ENCODE assay signal across 10 cellular contexts in genomic region chr13:100131863-100132574, GRCh38. TPM values are rescaled to one million over a fixed set of nuclear protein-coding genes. Genes with fewer than 3 reads are reported as not detected.
DNase-seq lines count a peak whose midpoint lies in the region; ATAC-seq and TF ChIP-seq lines count a peak whose summit lies in the region.
"Had no signal": no experiment of that assay in that cellular context is flagged by ENCODE, and none has a peak within 500 bp of the region (broad histone marks: within the 10 kb centered on the region; RNA-seq: fewer than 3 reads in every experiment).

No MANE protein-coding gene starts in this region.

- H3K36me3 ChIP-seq in mucosa of descending colon (ENCODE audit: low read depth) (no peaks in the 10 kb centered on the region), WERI-Rb-1 (peaks cover 9% of the 10 kb centered on the region; the same call in 1 of the 2 replicates)
- no peaks in the 10 kb centered on the region for H3K36me3 ChIP-seq in CD4-positive, alpha-beta memory T cell (ENCODE audit: insufficient read depth, low read length)
- H3K36me3 ChIP-seq: heart right ventricle had no signal

- CTCF ChIA-PET in CD4-positive, alpha-beta memory T cell (lab: Charles Lee; ENCODE audit: partially characterized antibody) = no interaction called here

- peaks cover 27% of the 10 kb centered on the region for H3K36me3 Mint-ChIP-seq in activated naive CD8-positive, alpha-beta T cell treated with anti-CD3 and anti-CD28 coated beads for 36 hours
- peaks cover 3 to 22% of the 10 kb centered on the region in 2 donors for H3K36me3 Mint-ChIP-seq in CD4-positive, alpha-beta memory T cell

- no peaks in the 10 kb centered on the region for H3K27me3 ChIP-seq in CD4-positive, alpha-beta memory T cell (ENCODE audit: insufficient read depth, low read length)
- H3K27me3 ChIP-seq in WERI-Rb-1 (ENCODE audit: insufficient read depth, low read depth, severe bottlenecking) = no peaks in the 10 kb centered on the region
- H3K27me3 ChIP-seq: heart right ventricle had no signal

- H3K4me3 ChIP-seq in mucosa of descending colon (no peak overlapping the region), WERI-Rb-1 (ENCODE audit: low read depth, low read length) (no peak overlapping the region)
- no peak overlapping the region for H3K4me3 ChIP-seq in CD4-positive, alpha-beta memory T cell (ENCODE audit: low read length in 2 of 2)
- H3K4me3 ChIP-seq: heart right ventricle, SK-N-MC had no signal

- no peak overlapping the region for H3K27ac ChIP-seq in CD4-positive, alpha-beta memory T cell (ENCODE audit: low read depth, low read length)
- no peak overlapping the region for H3K27ac ChIP-seq in WERI-Rb-1
- H3K27ac ChIP-seq: heart right ventricle, SK-N-MC had no signal

- peak overlapping the region; percentile 52 for H3K27ac Mint-ChIP-seq in activated naive CD8-positive, alpha-beta T cell treated with anti-CD3 and anti-CD28 coated beads for 36 hours
- no peak overlapping the region for H3K27ac Mint-ChIP-seq in CD4-positive, alpha-beta memory T cell

- TF ChIP-seq POLR2A in GM18505 (IDR thresholded peaks at IDR 0.05; ENCODE audit: borderline replicate concordance, extremely low read depth, insufficient read depth, insufficient read length) = no peak

- ATAC-seq in HG03039 (IDR thresholded peaks at IDR 0.05; ENCODE audit: unreplicated experiment) (peak; percentile 51), mucosa of descending colon (peak; percentile 44), GM18505 (IDR thresholded peaks at IDR 0.05; ENCODE audit: unreplicated experiment) (no peak)

- no peaks in the 10 kb centered on the region for H3K4me1 ChIP-seq in mucosa of descending colon (ENCODE audit: low read depth)
- no peaks in the 10 kb centered on the region for H3K4me1 ChIP-seq in CD4-positive, alpha-beta memory T cell (ENCODE audit: insufficient read depth, low read length)

- intact Hi-C loops in mucosa of descending colon (cut with DNase I, micrococcal nuclease) = no loop called here
- intact Hi-C loops in CD4-positive, alpha-beta memory T cell (cut with micrococcal nuclease) = no loop called here

- peaks cover 34% of the 10 kb centered on the region for H3K4me1 Mint-ChIP-seq in activated naive CD8-positive, alpha-beta T cell treated with anti-CD3 and anti-CD28 coated beads for 36 hours
- H3K4me1 Mint-ChIP-seq in CD4-positive, alpha-beta memory T cell = peaks cover 7 to 11% (median 8%) of the 10 kb centered on the region in 4 donors

- H3K9me3 ChIP-seq in mucosa of descending colon (no peaks in the 10 kb centered on the region), WERI-Rb-1 (ENCODE audit: severe bottlenecking) (no peaks in the 10 kb centered on the region)
- H3K9me3 ChIP-seq in CD4-positive, alpha-beta memory T cell (ENCODE audit: control insufficient read depth in 1 of 2, low read length in 2 of 2) = no peaks in the 10 kb centered on the region
- H3K9me3 ChIP-seq: heart right ventricle had no signal

- no peak overlapping the region for H3K4me3 Mint-ChIP-seq in activated naive CD8-positive, alpha-beta T cell treated with anti-CD3 and anti-CD28 coated beads for 36 hours
- H3K4me3 Mint-ChIP-seq in CD4-positive, alpha-beta memory T cell = no peak overlapping the region

- POLR2A ChIA-PET in CD4-positive, alpha-beta memory T cell (lab: Charles Lee; ENCODE audit: partially characterized antibody) = no interaction called here

- DNase-seq in Ammon's horn (ENCODE audit: low spot score) (peak; percentile 6), mucosa of descending colon (no peak), NOMO-1 treated with dmso at 0.1 percent for 144 hours (lab: John Stamatoyannopoulos, UW; ENCODE audit: unreplicated experiment) (no peak), WERI-Rb-1 (no peak)
- peak; percentile 50 for DNase-seq in activated naive CD8-positive, alpha-beta T cell treated with anti-CD3 and anti-CD28 coated beads for 36 hours
- no peak for DNase-seq in CD4-positive, alpha-beta memory T cell
- DNase-seq: heart right ventricle had no signal

- TF ChIP-seq CTCF in mucosa of descending colon (IDR thresholded peaks at IDR 0.05) (no peak), WERI-Rb-1 (IDR thresholded peaks at IDR 0.05; ENCODE audit: low read depth, low read length) (no peak)

- H3K9me3 Mint-ChIP-seq in activated naive CD8-positive, alpha-beta T cell treated with anti-CD3 and anti-CD28 coated beads for 36 hours = no peaks in the 10 kb centered on the region
- H3K9me3 Mint-ChIP-seq in CD4-positive, alpha-beta memory T cell = peaks cover 0 to 2% (median 0%) of the 10 kb centered on the region in 8 donors

- no peaks in the 10 kb centered on the region for H3K27me3 Mint-ChIP-seq in activated naive CD8-positive, alpha-beta T cell treated with anti-CD3 and anti-CD28 coated beads for 36 hours
- H3K27me3 Mint-ChIP-seq in CD4-positive, alpha-beta memory T cell = no peaks in the 10 kb centered on the region

RNA-seq across cellular contexts. Expression of gene PCCA, which starts 43.1 kb away (rescaled TPM):
- total RNA-seq in activated naive CD8-positive, alpha-beta T cell treated with anti-CD3 and anti-CD28 coated beads for 36 hours = 1 to 10 TPM; 6.9 to 8.3 TPM
- total RNA-seq in mucosa of descending colon = 10 to 100 TPM; 55.7 to 98.6 (median 70.5) TPM
- total RNA-seq in CD4-positive, alpha-beta memory T cell = 1 to 10 TPM; 8.7 to 9.7 TPM
- polyA plus RNA-seq in CD4-positive, alpha-beta memory T cell = 1 to 10 TPM; 4.4 to 6.2 TPM

Comparison
In these comparisons a context has a peak if more than half of its experiments do, and no peak if none do; other contexts are left out.
1. DNase-seq: peak in Ammon's horn (single experiment) and activated naive CD8-positive, alpha-beta T cell treated with anti-CD3 and anti-CD28 coated beads for 36 hours (single experiment); none in mucosa of descending colon (0 of 3), NOMO-1 treated with dmso at 0.1 percent for 144 hours (single experiment), CD4-positive, alpha-beta memory T cell (0 of 5) and WERI-Rb-1 (single experiment).
2. RNA of gene PCCA, which starts 43.1 kb away (total RNA-seq): 55.7 to 98.6 TPM in mucosa of descending colon; 8.7 to 9.7 TPM in CD4-positive, alpha-beta memory T cell and 6.9 to 8.3 TPM in activated naive CD8-positive, alpha-beta T cell treated with anti-CD3 and anti-CD28 coated beads for 36 hours; every median in the first group is over 4 times any median in the second.